26 cellular contexts compared by ENCODE assay signal in genomic region chr7:20153999-20154398, GRCh38.
DNase-seq lines count a peak whose midpoint lies in the region; TF ChIP-seq lines count a peak whose summit lies in the region.
"Had no signal": no experiment of that assay in that cellular context is flagged by ENCODE, and none has a peak within 500 bp of the region (broad histone marks: within the 10 kb centered on the region; RNA-seq: fewer than 3 reads in every experiment).

No MANE protein-coding gene starts in this region.

- H3K4me3 ChIP-seq in Karpas-422 (ENCODE audit: low read length): no peak overlapping the region
- H3K4me3 ChIP-seq in fibroblast of mammary gland (ENCODE audit: control insufficient read depth, low read depth, low read length): no peak overlapping the region
- no peak overlapping the region for H3K4me3 ChIP-seq in smooth muscle cell
- no peak overlapping the region for H3K4me3 ChIP-seq in breast epithelium
- no peak overlapping the region for H3K4me3 ChIP-seq in coronary artery
- H3K4me3 ChIP-seq: A549; BLaER1 treated with 17β-estradiol and CSF1 and Interleukin-3, amounts not matched to agents 10 nM and 100 nM; heart right ventricle; ovary; SJCRH30; tibial nerve had no signal

- peak overlapping the region; percentile 36 for H3K4me2 ChIP-seq in Karpas-422 (ENCODE audit: low read depth, low read length, poor library complexity, severe bottlenecking)
- H3K4me2 ChIP-seq in smooth muscle cell: peak overlapping the region; percentile 42
- H3K4me2 ChIP-seq: A549 had no signal

- TF ChIP-seq CTCF in AG09319 (IDR thresholded peaks at IDR 0.05; ENCODE audit: low read depth, low read length) (no peak), fibroblast of mammary gland (conservative IDR thresholded peaks at IDR 0.05; ENCODE audit: control insufficient read depth, insufficient read depth, low read depth, low read length) (no peak), smooth muscle cell (IDR thresholded peaks at IDR 0.05; ENCODE audit: borderline replicate concordance, insufficient read depth, poor library complexity, severe bottlenecking) (no peak), breast epithelium (IDR thresholded peaks at IDR 0.05) (no peak), coronary artery (IDR thresholded peaks at IDR 0.05) (no peak)

- H3F3A ChIP-seq in smooth muscle cell (ENCODE audit: low read depth): no peaks in the 10 kb centered on the region

- no peak overlapping the region for H2AFZ ChIP-seq in Karpas-422 (ENCODE audit: low read length)
- no peak overlapping the region for H2AFZ ChIP-seq in smooth muscle cell (ENCODE audit: low read depth)

- H3K9me2 ChIP-seq in Karpas-422 (replicated peaks; ENCODE audit: insufficient read depth, low read length): no peaks in the 10 kb centered on the region

- peaks cover 22% of the 10 kb centered on the region; the same call in 1 of the 2 replicates for H3K36me3 ChIP-seq in Karpas-422 (ENCODE audit: insufficient read depth, low read length)
- H3K36me3 ChIP-seq in smooth muscle cell (ENCODE audit: low read depth): no peaks in the 10 kb centered on the region
- H3K36me3 ChIP-seq in breast epithelium: no peaks in the 10 kb centered on the region
- H3K36me3 ChIP-seq: heart right ventricle, ovary, SJCRH30, tibial nerve had no signal

- H3K79me2 ChIP-seq in Karpas-422 (ENCODE audit: low read length) (no peaks in the 10 kb centered on the region), smooth muscle cell (ENCODE audit: low read depth) (no peaks in the 10 kb centered on the region)

- no peaks in the 10 kb centered on the region for H3K27me3 ChIP-seq in Karpas-422 (ENCODE audit: low read length)
- H3K27me3 ChIP-seq in smooth muscle cell (ENCODE audit: low read depth): no peaks in the 10 kb centered on the region
- no peaks in the 10 kb centered on the region for H3K27me3 ChIP-seq in breast epithelium
- H3K27me3 ChIP-seq: BLaER1 treated with 17β-estradiol and CSF1 and Interleukin-3, amounts not matched to agents 10 nM and 100 nM; ovary; SJCRH30; tibial nerve had no signal

- H3K9me3 ChIP-seq in Karpas-422 (ENCODE audit: low read length): no peaks in the 10 kb centered on the region
- H3K9me3 ChIP-seq in smooth muscle cell (replicated peaks; ENCODE audit: low read depth): no peaks in the 10 kb centered on the region
- H3K9me3 ChIP-seq in breast epithelium: no peaks in the 10 kb centered on the region
- H3K9me3 ChIP-seq: A549, heart right ventricle, ovary, SJCRH30, tibial nerve had no signal

- H3K9ac ChIP-seq in Karpas-422 (ENCODE audit: low read length) (no peak overlapping the region), smooth muscle cell (ENCODE audit: low read depth) (no peak overlapping the region)
- H3K9ac ChIP-seq: BLaER1 treated with 17β-estradiol and CSF1 and Interleukin-3, amounts not matched to agents 10 nM and 100 nM had no signal

- H3K27ac ChIP-seq in Karpas-422 (ENCODE audit: low read length) (peak overlapping the region; percentile 52; the same call in 1 of the 2 replicates), smooth muscle cell (ENCODE audit: low read depth) (no peak overlapping the region), breast epithelium (no peak overlapping the region), coronary artery (no peak overlapping the region)
- H3K27ac ChIP-seq: A549; BLaER1 treated with 17β-estradiol and CSF1 and Interleukin-3, amounts not matched to agents 10 nM and 100 nM; heart right ventricle; ovary; SJCRH30; tibial nerve had no signal

- intact Hi-C loops in breast epithelium (cut with DNase I; ENCODE audit: low total_unique reads): no loop called here

- no peak for TF ChIP-seq POLR2A in breast epithelium (IDR thresholded peaks at IDR 0.05)

- peak; percentile 10 for DNase-seq in AG09319 (ENCODE audit: extremely low read depth, low read depth)
- DNase-seq in Karpas-422: no peak
- peak; percentile 42 for DNase-seq in fibroblast of mammary gland (ENCODE audit: low read depth)
- DNase-seq in smooth muscle cell (lab: John Stamatoyannopoulos, UW; ENCODE audit: unreplicated experiment): no peak
- no peak for DNase-seq in NCI-H1436 treated with DMSO at 0.1 percent for 48 hours (lab: John Stamatoyannopoulos, UW)
- DNase-seq in breast epithelium (ENCODE audit: low spot score in 2 of 2): no peak
- no peak for DNase-seq in nucleus accumbens (lab: John Stamatoyannopoulos, UW)
- DNase-seq in coronary artery (ENCODE audit: low spot score): no peak
- DNase-seq: activated CD4-positive, alpha-beta memory T cell treated with anti-CD3 and anti-CD28 coated beads for 36 hours; activated CD8-positive, alpha-beta memory T cell treated with anti-CD3 and anti-CD28 coated beads, Interleukin-2, amount 50 U/mL, for 48 hours; aorta; caudate nucleus; DMS79 treated with DMSO at 0.1 percent for 48 hours; heart right ventricle; left colon; naive thymus-derived CD8-positive, alpha-beta T cell; NCI-H1436; NK-92 treated with Interleukin-12 subunit alpha and Interleukin-12 subunit beta, amount 100 ng/mL, for 24 hours; ovary; right cardiac atrium; SJCRH30; stimulated activated CD4-positive, alpha-beta T cell treated with anti-CD3 and anti-CD28 coated beads, Interleukin-12 subunit alpha, Interleukin-12 subunit beta, amount 100 ng/mL, for 4 hours; T-cell had no signal

- WGBS in smooth muscle cell (ENCODE audit: low lambda C conversion rate): 36% methylated on average over 5 of the region's 5 CpGs

- H4K20me1 ChIP-seq in Karpas-422 (ENCODE audit: insufficient read depth, low read depth, low read length): no peaks in the 10 kb centered on the region
- H4K20me1 ChIP-seq in smooth muscle cell (ENCODE audit: low read depth): no peaks in the 10 kb centered on the region
- H4K20me1 ChIP-seq: BLaER1 treated with 17β-estradiol and CSF1 and Interleukin-3, amounts not matched to agents 10 nM and 100 nM had no signal

- H3K4me1 ChIP-seq in Karpas-422 (ENCODE audit: low read length) (peaks cover 38% of the 10 kb centered on the region), smooth muscle cell (ENCODE audit: low read depth) (no peaks in the 10 kb centered on the region), breast epithelium (no peaks in the 10 kb centered on the region)
- H3K4me1 ChIP-seq: SJCRH30 had no signal

Comparison
In these comparisons a context has a peak if more than half of its experiments do, and no peak if none do; other contexts are left out.
1. DNase-seq: peak in AG09319 (single experiment) and fibroblast of mammary gland (single experiment); none in Karpas-422 (single experiment), smooth muscle cell (single experiment), NCI-H1436 treated with DMSO at 0.1 percent for 48 hours (single experiment), breast epithelium (0 of 2), nucleus accumbens (0 of 56) and coronary artery (single experiment).